ENCODE assay signal across 1 cellular context in the genomic region with DNA sequence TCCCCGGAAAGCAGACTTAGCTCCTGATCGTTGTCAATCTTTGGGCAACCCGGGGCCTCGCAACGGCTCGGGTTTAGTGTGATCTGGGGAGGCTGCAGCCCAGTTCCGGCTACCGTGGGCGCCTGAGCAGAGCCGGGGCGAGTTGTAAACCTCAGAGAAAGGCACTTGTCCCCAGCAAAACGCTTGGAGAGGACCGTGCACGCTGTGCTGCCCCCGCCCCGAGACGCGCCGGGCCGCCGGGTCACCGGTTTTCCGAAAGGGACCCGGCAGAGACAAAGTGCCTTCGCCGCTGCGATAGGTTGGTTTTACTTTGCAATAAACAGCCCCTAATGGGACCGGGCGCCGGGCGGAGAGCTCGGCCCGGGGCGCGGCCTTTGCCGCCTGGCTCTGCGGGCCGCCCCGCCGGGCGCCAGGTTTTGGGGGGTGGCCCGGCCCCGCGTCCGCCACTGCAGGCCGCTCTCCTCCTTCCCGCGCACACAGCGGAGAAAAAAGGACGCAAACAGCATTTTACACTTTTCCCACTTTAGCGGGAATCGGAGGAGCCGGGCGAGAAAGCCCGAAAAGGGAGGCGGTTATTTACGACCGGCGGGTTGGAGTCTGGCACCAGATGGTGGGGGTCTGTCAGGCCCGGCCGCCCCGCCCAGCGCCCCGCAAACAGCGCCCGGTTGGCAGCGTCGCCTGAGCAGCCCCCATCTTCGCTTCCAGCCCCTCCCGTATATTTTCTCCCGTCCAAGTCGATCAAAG.
TF ChIP-seq lines count a peak whose summit lies in the region.

No MANE protein-coding gene starts in this region.

TF ChIP-seq in H1, 55 proteins besides CTCF, POLR2A, EP300 and RAD21 (continued from another document):
- 0 out of 4 replicates have a peak, but pooled peaks of 1 of the 2 experiments have one; percentile 25 for TF ChIP-seq HDAC2 (IDR thresholded peaks at IDR 0.05; ENCODE audit: borderline replicate concordance in 1 of 2, low read depth in 2 of 2, low read length in 2 of 2)
